27 cellular contexts compared by ENCODE assay signal in genomic region chr12:25497021-25497420, GRCh38. TPM values are rescaled to one million over a fixed set of nuclear protein-coding genes. Genes with fewer than 3 reads are reported as not detected.
DNase-seq lines count a peak whose midpoint lies in the region; ATAC-seq, FAIRE-seq and TF ChIP-seq lines count a peak whose summit lies in the region.
"Had no signal": no experiment of that assay in that cellular context is flagged by ENCODE, and none has a peak within 500 bp of the region (broad histone marks: within the 10 kb centered on the region; RNA-seq: fewer than 3 reads in every experiment).

No MANE protein-coding gene starts in this region.

- H3K36me3 ChIP-seq in K562 (ENCODE audit: control insufficient read depth, insufficient read depth, low read length) (no peaks in the 10 kb centered on the region), stomach (no peaks in the 10 kb centered on the region), sigmoid colon (no peaks in the 10 kb centered on the region)
- H3K36me3 ChIP-seq: HAP-1, neural progenitor cell had no signal

- H4K20me1 ChIP-seq in K562 (replicated peaks; ENCODE audit: control insufficient read depth, insufficient read depth, low read length) = no peaks in the 10 kb centered on the region

- in situ Hi-C loops in K562 (cut with MboI) = no loop called here

- no peak overlapping the region; the same call in 1 of the 2 replicates for H2AFZ ChIP-seq in K562 (ENCODE audit: low read depth, low read length)
- H2AFZ ChIP-seq: neural progenitor cell had no signal

- H3K79me2 ChIP-seq in K562 (ENCODE audit: control insufficient read depth, insufficient read depth, low read length) = no peaks in the 10 kb centered on the region

- no peaks in the 10 kb centered on the region for H3K36me3 Mint-ChIP-seq in natural killer cell
- no peaks in the 10 kb centered on the region for H3K36me3 Mint-ChIP-seq in natural killer cell treated with Interleukin-12 subunit alpha and Interleukin-12 subunit beta and Interleukin-15 and Interleukin-18, amount 100 ng/mL, for 72 hours
- H3K36me3 Mint-ChIP-seq: activated naive CD4-positive, alpha-beta T cell treated with anti-CD3 and anti-CD28 coated beads, Interleukin-2, amount 10 ng/mL, durations not matched to agents 7 days and 5 days; IgD-negative memory B cell; neural progenitor cell had no signal

- H3K9me1 ChIP-seq in K562 (ENCODE audit: control insufficient read depth, insufficient read depth, low read length) = no peaks in the 10 kb centered on the region

- TF ChIP-seq EP300 in K562 (IDR thresholded peaks at IDR 0.05; ENCODE audit: low read length) = no peak
- no peak for TF ChIP-seq EP300 in stomach (IDR thresholded peaks at IDR 0.05)
- TF ChIP-seq EP300 in sigmoid colon (IDR thresholded peaks at IDR 0.05) = no peak

- intact Hi-C loops in natural killer cell (cut with micrococcal nuclease) (no loop called here), K562 (cut with micrococcal nuclease) (no loop called here), stomach (cut with DNase I; ENCODE audit: low total_unique reads) (no loop called here), sigmoid colon (cut with DNase I) (no loop called here)

- peak overlapping the region; percentile 55 to 70 for H3K27ac Mint-ChIP-seq in natural killer cell
- no peak overlapping the region for H3K27ac Mint-ChIP-seq in natural killer cell treated with Interleukin-12 subunit alpha and Interleukin-12 subunit beta and Interleukin-15 and Interleukin-18, amount 100 ng/mL, for 72 hours
- H3K27ac Mint-ChIP-seq: activated B cell treated with CpG ODN at 0.5 μM for 24 hours; activated naive CD4-positive, alpha-beta T cell treated with anti-CD3 and anti-CD28 coated beads, Interleukin-2, amount 10 ng/mL, durations not matched to agents 7 days and 5 days; endodermal cell; IgD-negative memory B cell; neural progenitor cell; progenitor cell of endocrine pancreas had no signal

- no peaks in the 10 kb centered on the region for H3K9me3 Mint-ChIP-seq in natural killer cell
- H3K9me3 Mint-ChIP-seq in natural killer cell treated with Interleukin-12 subunit alpha and Interleukin-12 subunit beta and Interleukin-15 and Interleukin-18, amount 100 ng/mL, for 72 hours = no peaks in the 10 kb centered on the region
- H3K9me3 Mint-ChIP-seq: activated T-cell treated with anti-CD3 and anti-CD28 coated beads, Interleukin-2, amount 50 U/mL, for 4 hours had no signal

- no peak for FAIRE-seq in K562 (lab: Jason Lieb, UNC)

- BruUV-seq in K562 (replicated peaks; lab: Mats Ljungman, UMichigan) = no TSS peak

- WGBS in K562 (ENCODE audit: insufficient coverage, low coverage, missing lambda C conversion rate) = 4% methylated on average over 7 of the region's 7 CpGs
- WGBS in stomach, 5 donors = 79 to 91% (median 87%) methylated on average over 5 to 7 of the region's 7 CpGs
- 84 to 88% methylated on average over 7 of the region's 7 CpGs for WGBS in sigmoid colon, 2 donors

- H3K9ac ChIP-seq in K562 (ENCODE audit: insufficient read depth in 1 of 2, low read depth in 2 of 2, low read length in 2 of 2) = no peak overlapping the region
- H3K9ac ChIP-seq: neural progenitor cell had no signal

- no peaks in the 10 kb centered on the region for H3K27me3 ChIP-seq in K562 (ENCODE audit: control insufficient read depth in 2 of 2, insufficient read depth in 2 of 2, low read length in 2 of 2)
- no peaks in the 10 kb centered on the region for H3K27me3 ChIP-seq in stomach
- H3K27me3 ChIP-seq in sigmoid colon = no peaks in the 10 kb centered on the region

- H3K27me3 Mint-ChIP-seq in natural killer cell (ENCODE audit: low read depth in 2 of 2) = peaks cover 4 to 9% of the 10 kb centered on the region in 2 donors
- H3K27me3 Mint-ChIP-seq in natural killer cell treated with Interleukin-12 subunit alpha and Interleukin-12 subunit beta and Interleukin-15 and Interleukin-18, amount 100 ng/mL, for 72 hours = peaks cover 0 to 5% of the 10 kb centered on the region in 2 donors
- H3K27me3 Mint-ChIP-seq: activated naive CD4-positive, alpha-beta T cell treated with anti-CD3 and anti-CD28 coated beads, Interleukin-2, amount 10 ng/mL, durations not matched to agents 7 days and 5 days; progenitor cell of endocrine pancreas had no signal

- TF ChIP-seq CTCF in natural killer cell (IDR thresholded peaks at IDR 0.05) (no peak), K562 (IDR thresholded peaks at IDR 0.05 in 2 of 3, conservative IDR thresholded peaks at IDR 0.05 in 1 of 3; ENCODE audit: insufficient read depth in 2 of 3, low read depth in 1 of 3, low read length in 3 of 3) (no peak), stomach (IDR thresholded peaks at IDR 0.05) (no peak), sigmoid colon (IDR thresholded peaks at IDR 0.05) (no peak)

- H3K4me3 ChIP-seq in K562 (no peak overlapping the region), stomach (no peak overlapping the region), sigmoid colon (no peak overlapping the region)
- H3K4me3 ChIP-seq: HAP-1, neural progenitor cell had no signal

- POLR2A ChIA-PET in K562 (lab: Yijun Ruan, JAX) = no interaction called here

- no peak overlapping the region for H3K4me3 Mint-ChIP-seq in natural killer cell
- no peak overlapping the region for H3K4me3 Mint-ChIP-seq in natural killer cell treated with Interleukin-12 subunit alpha and Interleukin-12 subunit beta and Interleukin-15 and Interleukin-18, amount 100 ng/mL, for 72 hours
- H3K4me3 Mint-ChIP-seq: activated B cell treated with CpG ODN at 0.5 μM for 24 hours; activated naive CD4-positive, alpha-beta T cell treated with anti-CD3 and anti-CD28 coated beads, Interleukin-2, amount 10 ng/mL, durations not matched to agents 7 days and 5 days; activated T-cell treated with anti-CD3 and anti-CD28 coated beads, Interleukin-2, amount 50 U/mL, for 4 hours; endodermal cell; IgD-negative memory B cell; mesothelial cell of epicardium; neural progenitor cell had no signal

- DNase-seq in natural killer cell (no peak), K562 (ENCODE audit: extremely low read depth in 1 of 4, low spot score in 3 of 4) (peak in 1 of 4 experiments; percentile 10), iris pigment epithelial cell (ENCODE audit: low read depth) (peak; percentile 57), stomach (no peak), NCI-H774 (lab: John Stamatoyannopoulos, UW) (no peak), sigmoid colon (no peak)
- no peak for DNase-seq in natural killer cell treated with Interleukin-12 subunit alpha and Interleukin-12 subunit beta and Interleukin-15 and Interleukin-18, amount 100 ng/mL, for 72 hours (ENCODE audit: low spot score)
- DNase-seq in activated naive CD4-positive, alpha-beta T cell (lab: John Stamatoyannopoulos, UW) = no peak
- DNase-seq: activated B cell treated with CpG ODN at 0.5 μM for 24 hours; activated naive CD4-positive, alpha-beta T cell treated with anti-CD3 and anti-CD28 coated beads, Interleukin-2, amount 10 ng/mL, durations not matched to agents 7 days and 5 days; activated T-cell treated with anti-CD3 and anti-CD28 coated beads, Interleukin-2, amount 50 U/mL, for 4 hours; aorta; endodermal cell; GF-D8; left cardiac atrium; NCI-H2081 treated with DMSO at 0.1 percent for 48 hours; NCI-H510A; stimulated activated CD4-positive, alpha-beta T cell treated with anti-CD3 and anti-CD28 coated beads, Interleukin-4, amount 100 ng/mL, for 24 hours; T-helper 1 cell had no signal

- no peak for TF ChIP-seq POLR2A in K562 (conservative IDR thresholded peaks at IDR 0.05)
- TF ChIP-seq POLR2A in stomach (IDR thresholded peaks at IDR 0.05) = no peak
- no peak for TF ChIP-seq POLR2A in sigmoid colon (IDR thresholded peaks at IDR 0.05)

- no peak overlapping the region for H3K4me2 ChIP-seq in K562 (ENCODE audit: insufficient read depth, low read length)
- H3K4me2 ChIP-seq: neural progenitor cell had no signal

- no peak for TF ChIP-seq RAD21 in K562 (CRISPR knock-in tag; conservative IDR thresholded peaks at IDR 0.05 in 1 of 2, IDR thresholded peaks at IDR 0.05 in 1 of 2)

- H3K27ac ChIP-seq in K562 (ENCODE audit: extremely low read depth, low read depth, low read length) (no peak overlapping the region), stomach (no peak overlapping the region), sigmoid colon (no peak overlapping the region)
- H3K27ac ChIP-seq: C4-2B, neural progenitor cell had no signal

- ATAC-seq in natural killer cell (no peak), K562 (peak; percentile 59; the same call in 2 of the 3 replicates)
- no peak for ATAC-seq in natural killer cell treated with Interleukin-12 subunit alpha and Interleukin-12 subunit beta and Interleukin-15 and Interleukin-18, amount 100 ng/mL, for 72 hours
- ATAC-seq: activated T-cell treated with anti-CD3 and anti-CD28 coated beads, Interleukin-2, amount 50 U/mL, for 4 hours had no signal

- H3K4me1 ChIP-seq in K562 (replicated peaks in 1 of 2; ENCODE audit: control insufficient read depth in 2 of 2, insufficient read depth in 2 of 2, low read length in 2 of 2) = no peaks in the 10 kb centered on the region
- H3K4me1 ChIP-seq in stomach = no peaks in the 10 kb centered on the region
- H3K4me1 ChIP-seq in sigmoid colon = no peaks in the 10 kb centered on the region

- H3K4me1 Mint-ChIP-seq in natural killer cell = peaks cover 19 to 22% of the 10 kb centered on the region in 2 donors
- H3K4me1 Mint-ChIP-seq in natural killer cell treated with Interleukin-12 subunit alpha and Interleukin-12 subunit beta and Interleukin-15 and Interleukin-18, amount 100 ng/mL, for 72 hours (ENCODE audit: low read depth in 2 of 2) = peaks cover 8 to 10% of the 10 kb centered on the region in 2 donors
- H3K4me1 Mint-ChIP-seq: activated B cell treated with CpG ODN at 0.5 μM for 24 hours; activated naive CD4-positive, alpha-beta T cell treated with anti-CD3 and anti-CD28 coated beads, Interleukin-2, amount 10 ng/mL, durations not matched to agents 7 days and 5 days; IgD-negative memory B cell had no signal

- H3K9me3 ChIP-seq in K562 (replicated peaks; ENCODE audit: control insufficient read depth, insufficient read depth, low read depth, low read length) (no peaks in the 10 kb centered on the region), stomach (peaks cover 0 to 10% (median 6%) of the 10 kb centered on the region in 4 donors), sigmoid colon (peaks cover 0 to 3% (median 0%) of the 10 kb centered on the region in 4 donors)
- H3K9me3 ChIP-seq: HAP-1 had no signal

- CTCF ChIA-PET in K562 (lab: Yijun Ruan, JAX; ENCODE audit: low intra/inter-chr PET ratio) = no interaction called here

RNA-seq across cellular contexts. Expression of gene LMNTD1, which starts 56.1 kb away (rescaled TPM):
- not detected for total RNA-seq in natural killer cell
- total RNA-seq in natural killer cell treated with Interleukin-12 subunit alpha and Interleukin-12 subunit beta and Interleukin-15 and Interleukin-18, amount 100 ng/mL, for 72 hours = not detected
- not detected in 2 replicates for total RNA-seq in K562 (2011; cell fraction: chromatin; rRNA removed; ENCODE audit: low replicate concordance)
- total RNA-seq in K562 (2011; cell fraction: nucleolus; rRNA removed) = not detected in 2 replicates
- total RNA-seq in K562 (2011; cell fraction: nucleoplasm; rRNA removed) = not detected in 2 replicates
- total RNA-seq in K562 (2014; rRNA removed) = not detected in 2 replicates
- total RNA-seq in K562 (2014; rRNA removed; fragmentation: Illumina TruSeq; extraction: Trizol) = not detected in 2 replicates
- not detected in 2 replicates for total RNA-seq in K562 (2015; rRNA removed; fragmentation: Illumina TruSeq; extraction: Trizol)
- not detected in 2 replicates for total RNA-seq in K562 (2021)
- polyA plus RNA-seq in K562 (2011; rRNA removed) = not detected in 2 replicates
- not detected in 2 replicates for polyA plus RNA-seq in K562 (2011; cell fraction: cytosol; rRNA removed)
- not detected in 2 replicates for polyA plus RNA-seq in K562 (2011; cell fraction: nucleus; rRNA removed)
- polyA plus RNA-seq in K562 (2012) = not detected in 2 replicates
- not detected in 2 replicates for polyA plus RNA-seq in K562 (2014; fragmentation: Illumina TruSeq; extraction: Trizol)
- polyA plus RNA-seq in K562 (2014; fragmentation: Nextera tagmentation; extraction: Ambion mirVana) = not detected
- polyA plus RNA-seq in K562 (2014; rRNA removed) = not detected in 2 replicates
- not detected in 2 replicates for polyA minus RNA-seq in K562 (2011; rRNA and poly(A)+ RNA removed)
- polyA minus RNA-seq in K562 (2011; cell fraction: cytosol; rRNA and poly(A)+ RNA removed) = not detected in 2 replicates
- polyA minus RNA-seq in K562 (2011; cell fraction: nucleus; rRNA and poly(A)+ RNA removed) = not detected in 2 replicates
- not detected for total RNA-seq in stomach
- not detected for polyA plus RNA-seq in stomach
- 1 to 10 TPM in 2 of 4 donors, not detected in 2; 1.5 to 1.9 TPM for total RNA-seq in sigmoid colon
- not detected for polyA plus RNA-seq in sigmoid colon
- total RNA-seq: activated B cell treated with CpG ODN at 0.5 μM for 24 hours; activated T-cell treated with anti-CD3 and anti-CD28 coated beads, Interleukin-2, amount 50 U/mL, for 4 hours; aorta; chondrocyte; mesothelial cell of epicardium; progenitor cell of endocrine pancreas; ureter had no signal
- polyA plus RNA-seq: aorta, IgD-negative memory B cell had no signal

Comparison
In these comparisons a context has a peak if more than half of its experiments do, and no peak if none do; other contexts are left out.
1. H3K27ac Mint-ChIP-seq: peak in natural killer cell (2 of 2); none in natural killer cell treated with Interleukin-12 subunit alpha and Interleukin-12 subunit beta and Interleukin-15 and Interleukin-18, amount 100 ng/mL, for 72 hours (0 of 2).